In the genomic region with DNA sequence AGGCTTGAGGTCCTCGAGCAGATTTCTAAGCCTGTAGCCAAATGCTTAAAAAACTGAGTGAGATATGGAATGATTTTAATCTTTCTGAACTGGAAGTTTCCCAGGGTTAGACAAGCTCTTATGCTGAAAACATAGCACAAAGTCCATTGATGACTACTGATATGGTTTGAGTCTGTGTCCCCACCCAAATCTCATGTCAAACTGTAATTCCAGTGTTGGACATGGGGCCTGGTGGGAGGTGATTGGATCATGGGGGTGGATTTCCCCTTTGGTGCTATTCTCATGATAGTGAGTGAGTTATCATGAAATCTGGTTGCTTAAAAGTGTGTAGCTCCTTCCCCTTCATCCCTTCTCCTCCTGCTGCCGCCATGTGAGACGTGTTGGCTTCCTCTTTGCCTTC, we compare ENCODE assay signal across 10 cellular contexts.
"Had no signal": no experiment of that assay in that cellular context is flagged by ENCODE, and none has a peak within 500 bp of the region (broad histone marks: within the 10 kb centered on the region; RNA-seq: fewer than 3 reads in every experiment).

No MANE protein-coding gene starts in this region.

- H3K27me3 Mint-ChIP-seq: IgD-negative memory B cell had no signal

- DNase-seq: GM23248, GOT3, H7, HFFc6, KBM-7 had no signal

- H3K27ac ChIP-seq: GM23248, HL-60, KMS-11 had no signal

- H3K4me3 Mint-ChIP-seq: HFFc6, IgD-negative memory B cell had no signal

- H3K27ac Mint-ChIP-seq: HFFc6, IgD-negative memory B cell had no signal

- H3K4me2 ChIP-seq: KMS-11 had no signal

- H3K36me3 ChIP-seq: HAP-1 had no signal

- H2AFZ ChIP-seq: GM23248 had no signal

- H3K36me3 Mint-ChIP-seq: IgD-negative memory B cell had no signal

- H3K9ac ChIP-seq: GM23248, KMS-11 had no signal

- H3K4me3 ChIP-seq: GM23248, HAP-1 had no signal

- H3K9me3 ChIP-seq: HAP-1 had no signal

- H3K4me1 Mint-ChIP-seq: IgD-negative memory B cell had no signal

- ATAC-seq: HCT116 had no signal

- H3K9me3 Mint-ChIP-seq: HFFc6, IgD-negative memory B cell had no signal
